In genomic region chr1:6436277-6436676, GRCh38 we compare ENCODE assay signal across 2 cellular contexts.
TF ChIP-seq lines count a peak whose summit lies in the region.

No MANE protein-coding gene starts in this region.

TF ChIP-seq in HEK293, 187 proteins besides CTCF, POLR2A, EP300 and RAD21 (continues in another document):
- TF ChIP-seq ZNF140 (tag by site-specific recombination; IDR thresholded peaks at IDR 0.05) = peak; percentile 51; the same call in 1 of the 2 replicates
- peak; percentile 19; the same call in 1 of the 2 replicates for TF ChIP-seq ZNF341 (tag by site-specific recombination; IDR thresholded peaks at IDR 0.05; ENCODE audit: low read depth)
- TF ChIP-seq ZNF560 (tag by site-specific recombination; IDR thresholded peaks at IDR 0.05; ENCODE audit: borderline replicate concordance) = peak; percentile 64; the same call in 1 of the 2 replicates
- peak; percentile 57; the same call in 1 of the 2 replicates for TF ChIP-seq ZNF664 (tag by site-specific recombination; IDR thresholded peaks at IDR 0.05)
- TF ChIP-seq, protein P1, sequence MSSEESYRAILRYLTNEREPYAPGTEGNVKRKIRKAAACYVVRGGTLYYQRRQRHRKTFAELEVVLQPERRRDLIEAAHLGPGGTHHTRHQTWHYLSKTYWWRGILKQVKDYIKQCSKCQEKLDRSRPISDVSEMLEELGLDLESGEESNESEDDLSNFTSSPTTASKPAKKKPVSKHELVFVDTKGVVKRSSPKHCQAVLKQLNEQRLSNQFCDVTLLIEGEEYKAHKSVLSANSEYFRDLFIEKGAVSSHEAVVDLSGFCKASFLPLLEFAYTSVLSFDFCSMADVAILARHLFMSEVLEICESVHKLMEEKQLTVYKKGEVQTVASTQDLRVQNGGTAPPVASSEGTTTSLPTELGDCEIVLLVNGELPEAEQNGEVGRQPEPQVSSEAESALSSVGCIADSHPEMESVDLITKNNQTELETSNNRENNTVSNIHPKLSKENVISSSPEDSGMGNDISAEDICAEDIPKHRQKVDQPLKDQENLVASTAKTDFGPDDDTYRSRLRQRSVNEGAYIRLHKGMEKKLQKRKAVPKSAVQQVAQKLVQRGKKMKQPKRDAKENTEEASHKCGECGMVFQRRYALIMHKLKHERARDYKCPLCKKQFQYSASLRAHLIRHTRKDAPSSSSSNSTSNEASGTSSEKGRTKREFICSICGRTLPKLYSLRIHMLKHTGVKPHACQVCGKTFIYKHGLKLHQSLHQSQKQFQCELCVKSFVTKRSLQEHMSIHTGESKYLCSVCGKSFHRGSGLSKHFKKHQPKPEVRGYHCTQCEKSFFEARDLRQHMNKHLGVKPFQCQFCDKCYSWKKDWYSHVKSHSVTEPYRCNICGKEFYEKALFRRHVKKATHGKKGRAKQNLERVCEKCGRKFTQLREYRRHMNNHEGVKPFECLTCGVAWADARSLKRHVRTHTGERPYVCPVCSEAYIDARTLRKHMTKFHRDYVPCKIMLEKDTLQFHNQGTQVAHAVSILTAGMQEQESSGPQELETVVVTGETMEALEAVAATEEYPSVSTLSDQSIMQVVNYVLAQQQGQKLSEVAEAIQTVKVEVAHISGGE (tag by site-specific recombination; conservative IDR thresholded peaks at IDR 0.05; ENCODE audit: low read depth) = peak; percentile 75
- TF ChIP-seq ZNF514 (tag by site-specific recombination; IDR thresholded peaks at IDR 0.05) = 0 out of 2 replicates have a peak, but pooled peaks have one; percentile 45
- peak; percentile 44; the same call in 1 of the 2 replicates for TF ChIP-seq ZXDB (tag by site-specific recombination; IDR thresholded peaks at IDR 0.05)
- 0 out of 2 replicates have a peak, but pooled peaks have one; percentile 15 for TF ChIP-seq ZNF292 (tag by site-specific recombination; IDR thresholded peaks at IDR 0.05; ENCODE audit: borderline replicate concordance, low read depth)
- TF ChIP-seq, protein P2, sequence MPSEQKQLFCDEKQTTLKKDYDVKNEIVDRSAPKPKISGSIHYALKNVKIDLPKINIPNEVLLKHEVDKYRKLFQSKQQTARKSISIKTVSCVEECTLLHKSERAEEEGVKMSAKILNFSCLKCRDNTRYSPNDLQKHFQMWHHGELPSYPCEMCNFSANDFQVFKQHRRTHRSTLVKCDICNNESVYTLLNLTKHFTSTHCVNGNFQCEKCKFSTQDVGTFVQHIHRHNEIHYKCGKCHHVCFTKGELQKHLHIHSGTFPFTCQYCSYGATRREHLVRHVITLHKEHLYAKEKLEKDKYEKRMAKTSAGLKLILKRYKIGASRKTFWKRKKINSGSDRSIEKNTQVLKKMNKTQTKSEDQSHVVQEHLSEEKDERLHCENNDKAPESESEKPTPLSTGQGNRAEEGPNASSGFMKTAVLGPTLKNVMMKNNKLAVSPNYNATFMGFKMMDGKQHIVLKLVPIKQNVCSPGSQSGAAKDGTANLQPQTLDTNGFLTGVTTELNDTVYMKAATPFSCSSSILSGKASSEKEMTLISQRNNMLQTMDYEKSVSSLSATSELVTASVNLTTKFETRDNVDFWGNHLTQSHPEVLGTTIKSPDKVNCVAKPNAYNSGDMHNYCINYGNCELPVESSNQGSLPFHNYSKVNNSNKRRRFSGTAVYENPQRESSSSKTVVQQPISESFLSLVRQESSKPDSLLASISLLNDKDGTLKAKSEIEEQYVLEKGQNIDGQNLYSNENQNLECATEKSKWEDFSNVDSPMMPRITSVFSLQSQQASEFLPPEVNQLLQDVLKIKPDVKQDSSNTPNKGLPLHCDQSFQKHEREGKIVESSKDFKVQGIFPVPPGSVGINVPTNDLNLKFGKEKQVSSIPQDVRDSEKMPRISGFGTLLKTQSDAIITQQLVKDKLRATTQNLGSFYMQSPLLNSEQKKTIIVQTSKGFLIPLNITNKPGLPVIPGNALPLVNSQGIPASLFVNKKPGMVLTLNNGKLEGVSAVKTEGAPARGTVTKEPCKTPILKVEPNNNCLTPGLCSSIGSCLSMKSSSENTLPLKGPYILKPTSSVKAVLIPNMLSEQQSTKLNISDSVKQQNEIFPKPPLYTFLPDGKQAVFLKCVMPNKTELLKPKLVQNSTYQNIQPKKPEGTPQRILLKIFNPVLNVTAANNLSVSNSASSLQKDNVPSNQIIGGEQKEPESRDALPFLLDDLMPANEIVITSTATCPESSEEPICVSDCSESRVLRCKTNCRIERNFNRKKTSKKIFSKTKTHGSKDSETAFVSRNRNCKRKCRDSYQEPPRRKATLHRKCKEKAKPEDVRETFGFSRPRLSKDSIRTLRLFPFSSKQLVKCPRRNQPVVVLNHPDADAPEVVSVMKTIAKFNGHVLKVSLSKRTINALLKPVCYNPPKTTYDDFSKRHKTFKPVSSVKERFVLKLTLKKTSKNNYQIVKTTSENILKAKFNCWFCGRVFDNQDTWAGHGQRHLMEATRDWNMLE (tag by site-specific recombination; conservative IDR thresholded peaks at IDR 0.05; ENCODE audit: low read depth) = peak; percentile 86
- TF ChIP-seq ZNF426 (tag by site-specific recombination; IDR thresholded peaks at IDR 0.05) = peak; percentile 79
- TF ChIP-seq ZNF623 (tag by site-specific recombination; IDR thresholded peaks at IDR 0.05) = peak; percentile 72
- peak; percentile 62; the same call in 1 of the 2 replicates for TF ChIP-seq ZNF266 (tag by site-specific recombination; IDR thresholded peaks at IDR 0.05; ENCODE audit: low read depth)
- peak; percentile 80 for TF ChIP-seq ZNF558 (tag by site-specific recombination; IDR thresholded peaks at IDR 0.05)

TF ChIP-seq in WTC11, 78 proteins besides CTCF, POLR2A, EP300 and RAD21:
- TF ChIP-seq HMGA2 (CRISPR knock-in tag; IDR thresholded peaks at IDR 0.05) = peak; percentile 88
